Comparison of ENCODE assay signal across 8 cellular contexts in the genomic region with DNA sequence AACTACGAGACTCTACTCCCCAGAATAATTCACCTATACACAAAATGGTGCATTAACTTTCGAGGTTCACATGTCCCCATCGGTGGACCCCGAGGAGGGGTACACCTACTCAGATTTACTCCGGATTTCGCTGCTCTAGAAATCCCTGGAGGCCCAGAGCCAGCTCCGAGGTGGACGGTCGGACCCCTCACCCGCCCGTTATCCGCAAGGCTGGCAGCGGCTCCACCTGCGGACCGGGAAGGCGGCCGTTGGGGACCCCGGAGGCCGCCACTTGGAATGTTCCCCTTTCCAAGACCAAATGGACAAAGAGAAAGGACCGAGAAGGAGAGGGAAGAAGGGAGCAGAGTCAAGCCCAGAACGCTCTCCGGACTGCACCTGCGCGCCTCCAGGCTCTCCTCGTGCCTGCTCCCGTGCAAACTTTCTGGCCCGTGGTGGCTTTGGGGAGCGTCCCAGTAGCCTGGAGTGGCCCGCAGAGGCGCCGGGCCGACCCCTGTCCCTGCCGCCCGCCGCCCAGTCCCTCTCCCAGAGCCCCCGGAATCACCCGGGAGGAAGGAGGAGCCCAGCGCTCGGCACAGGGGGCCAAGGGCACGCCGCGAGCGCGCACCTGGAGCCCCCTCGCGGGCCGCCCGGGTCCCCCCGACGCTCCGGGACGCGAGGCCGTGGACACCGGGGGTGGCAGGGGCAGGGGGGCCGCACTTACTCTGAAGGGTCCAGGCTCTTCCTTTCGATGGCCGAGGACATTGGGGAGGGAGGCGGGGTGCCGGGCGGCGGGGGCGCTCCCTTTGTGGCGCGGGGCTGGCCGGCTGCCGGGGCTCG. TPM values are rescaled to one million over a fixed set of nuclear protein-coding genes. Genes with fewer than 3 reads are reported as not detected.
DNase-seq lines count a peak whose midpoint lies in the region; ATAC-seq, FAIRE-seq and TF ChIP-seq lines count a peak whose summit lies in the region.

No MANE protein-coding gene starts in this region.

- H3K27ac Mint-ChIP-seq in astrocyte (ENCODE audit: unreplicated experiment), result no peak overlapping the region

- H3K9me3 Mint-ChIP-seq in astrocyte (ENCODE audit: unreplicated experiment), result peaks cover 2% of the 10 kb centered on the region

- H3K4me3 ChIP-seq in BE2C (ENCODE audit: low read depth, low read length), result peak overlapping the region; percentile 22
- peak overlapping the region; percentile 71 for H3K4me3 ChIP-seq in astrocyte (ENCODE audit: insufficient read depth, low read depth, low read length)
- H3K4me3 ChIP-seq in thoracic aorta, result peak overlapping the region; percentile 84

- H2AFZ ChIP-seq in astrocyte (ENCODE audit: low read depth, low read length), result peak overlapping the region; percentile 78

- no peaks in the 10 kb centered on the region for H3K36me3 Mint-ChIP-seq in astrocyte (ENCODE audit: low read depth, unreplicated experiment)

- no peaks in the 10 kb centered on the region for H4K20me1 ChIP-seq in astrocyte (ENCODE audit: insufficient read depth, low read length)

- H3K4me1 ChIP-seq in BE2C (no peaks in the 10 kb centered on the region), astrocyte (ENCODE audit: insufficient read depth, low read length) (peaks cover 7% of the 10 kb centered on the region), thoracic aorta (ENCODE audit: control insufficient read depth in 1 of 2, low read depth in 2 of 2) (peaks cover 0 to 16% of the 10 kb centered on the region in 2 donors)

- H3K4me2 ChIP-seq in astrocyte (ENCODE audit: low read length), result peak overlapping the region; percentile 96

- peak; percentile 20 for ATAC-seq in GM21825 (IDR thresholded peaks at IDR 0.05; ENCODE audit: unreplicated experiment)
- peak; percentile 43 for ATAC-seq in left lobe of liver
- no peak for ATAC-seq in thoracic aorta (ENCODE audit: insufficient number of reproducible peaks, low FRiP score, low read depth)
- no peak for ATAC-seq in GM21447 (IDR thresholded peaks at IDR 0.05; ENCODE audit: unreplicated experiment)

- H3K36me3 ChIP-seq in BE2C, result no peaks in the 10 kb centered on the region
- no peaks in the 10 kb centered on the region for H3K36me3 ChIP-seq in astrocyte (ENCODE audit: insufficient read depth, low read length)
- H3K36me3 ChIP-seq in thoracic aorta, result no peaks in the 10 kb centered on the region

- no peak overlapping the region for H3K27ac ChIP-seq in astrocyte (ENCODE audit: low read depth, low read length)
- H3K27ac ChIP-seq in thoracic aorta, result peak overlapping the region in 1 of 2 donors; percentile 63

- FAIRE-seq in astrocyte (lab: Jason Lieb, UNC), result no peak

- H3K9me3 ChIP-seq in BE2C, result no peaks in the 10 kb centered on the region
- no peaks in the 10 kb centered on the region for H3K9me3 ChIP-seq in astrocyte (ENCODE audit: insufficient read depth, low read depth, low read length)
- no peaks in the 10 kb centered on the region for H3K9me3 ChIP-seq in thoracic aorta

- peak overlapping the region; percentile 77 for H3K4me3 Mint-ChIP-seq in astrocyte (ENCODE audit: unreplicated experiment)

- no peaks in the 10 kb centered on the region for H3K4me1 Mint-ChIP-seq in astrocyte (ENCODE audit: low read depth, unreplicated experiment)

- H3K9ac ChIP-seq in astrocyte (ENCODE audit: low read length), result no peak overlapping the region

- H3K27me3 ChIP-seq in BE2C (peaks cover 30% of the 10 kb centered on the region), astrocyte (ENCODE audit: insufficient read depth, low read length) (peaks cover 31% of the 10 kb centered on the region), thoracic aorta (replicated peaks; ENCODE audit: insufficient read depth) (no peaks in the 10 kb centered on the region)

- no peak for DNase-seq in BE2C
- no peak for DNase-seq in astrocyte (ENCODE audit: low read depth)
- DNase-seq in left lobe of liver (ENCODE audit: low spot score), result no peak
- DNase-seq in thoracic aorta (ENCODE audit: low spot score), result no peak
- no peak for DNase-seq in activated CD4-positive, alpha-beta T cell treated with anti-CD3 and anti-CD28 coated beads for 4 hours
- no peak for DNase-seq in EL

- no peak for TF ChIP-seq CTCF in BE2C (IDR thresholded peaks at IDR 0.05; ENCODE audit: low read depth, low read length)
- TF ChIP-seq CTCF in astrocyte (IDR thresholded peaks at IDR 0.05; ENCODE audit: insufficient read depth, low read depth, low read length), result no peak
- no peak for TF ChIP-seq CTCF in thoracic aorta (IDR thresholded peaks at IDR 0.05)

- no peaks in the 10 kb centered on the region for H3K79me2 ChIP-seq in astrocyte (ENCODE audit: insufficient read depth, low read length)

- peaks cover 72% of the 10 kb centered on the region for H3K27me3 Mint-ChIP-seq in astrocyte (ENCODE audit: low read depth, unreplicated experiment)

RNA-seq across cellular contexts. Expression of a gene that starts 23.0 kb away (rescaled TPM):
- 7.7 TPM for polyA plus RNA-seq in BE2C (2012; ENCODE audit: insufficient read depth, insufficient read length, low read depth)
- total RNA-seq in astrocyte (0.67 and 1.8 TPM in 2 replicates), left lobe of liver (5.1 TPM), thoracic aorta (10 to 100 TPM; 37.0 to 74.3 TPM)

Comparison
In these comparisons a context has a peak if more than half of its experiments do, and no peak if none do; other contexts are left out.
1. H3K4me3 ChIP-seq: peak in every context shown above with its lines; median percentile 84 in thoracic aorta; 71 in astrocyte; 22 in BE2C.
2. ATAC-seq: peak in GM21825 (single experiment) and left lobe of liver (single experiment); none in thoracic aorta (single experiment) and GM21447 (single experiment).